In the genomic region with DNA sequence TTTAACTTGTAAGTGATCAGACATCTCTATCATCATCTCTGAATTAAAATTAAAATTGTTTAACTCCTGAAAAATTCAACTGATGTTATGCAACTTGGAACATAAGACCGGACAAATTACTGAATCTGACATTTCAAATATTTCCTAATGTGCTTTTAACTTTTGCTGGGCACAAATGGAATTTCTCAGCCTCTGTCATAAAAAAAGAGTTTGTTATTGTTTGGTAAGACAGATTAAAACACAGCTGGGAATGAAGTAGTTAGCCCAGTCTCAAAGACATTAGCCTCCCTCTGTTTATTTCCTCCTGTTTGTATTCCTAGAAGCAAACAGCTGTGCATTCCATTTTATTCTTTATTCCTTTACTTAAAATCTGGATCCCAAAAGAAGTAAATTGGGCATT, we compare ENCODE assay signal across 2 cellular contexts.
A peak's percentile ranks its signal among the peaks of the same experiment; 100 is the strongest.
TF ChIP-seq lines count a peak whose summit lies in the region.

No MANE protein-coding gene starts in this region.

TF ChIP-seq in SK-N-SH treated with all-trans-retinoic acid at 6 μM for 48 hours, 23 proteins besides CTCF, POLR2A, EP300 and RAD21:
- TF ChIP-seq, protein P1, sequence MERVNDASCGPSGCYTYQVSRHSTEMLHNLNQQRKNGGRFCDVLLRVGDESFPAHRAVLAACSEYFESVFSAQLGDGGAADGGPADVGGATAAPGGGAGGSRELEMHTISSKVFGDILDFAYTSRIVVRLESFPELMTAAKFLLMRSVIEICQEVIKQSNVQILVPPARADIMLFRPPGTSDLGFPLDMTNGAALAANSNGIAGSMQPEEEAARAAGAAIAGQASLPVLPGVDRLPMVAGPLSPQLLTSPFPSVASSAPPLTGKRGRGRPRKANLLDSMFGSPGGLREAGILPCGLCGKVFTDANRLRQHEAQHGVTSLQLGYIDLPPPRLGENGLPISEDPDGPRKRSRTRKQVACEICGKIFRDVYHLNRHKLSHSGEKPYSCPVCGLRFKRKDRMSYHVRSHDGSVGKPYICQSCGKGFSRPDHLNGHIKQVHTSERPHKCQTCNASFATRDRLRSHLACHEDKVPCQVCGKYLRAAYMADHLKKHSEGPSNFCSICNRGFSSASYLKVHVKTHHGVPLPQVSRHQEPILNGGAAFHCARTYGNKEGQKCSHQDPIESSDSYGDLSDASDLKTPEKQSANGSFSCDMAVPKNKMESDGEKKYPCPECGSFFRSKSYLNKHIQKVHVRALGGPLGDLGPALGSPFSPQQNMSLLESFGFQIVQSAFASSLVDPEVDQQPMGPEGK (CRISPR knock-in tag; IDR thresholded peaks at IDR 0.05; ENCODE audit: borderline replicate concordance): no peak
- TF ChIP-seq TCF4 (CRISPR knock-in tag; IDR thresholded peaks at IDR 0.05; ENCODE audit: borderline replicate concordance): no peak
- peak; percentile 73 for TF ChIP-seq ISL1 (CRISPR knock-in tag; IDR thresholded peaks at IDR 0.05)
- TF ChIP-seq, protein P2, sequence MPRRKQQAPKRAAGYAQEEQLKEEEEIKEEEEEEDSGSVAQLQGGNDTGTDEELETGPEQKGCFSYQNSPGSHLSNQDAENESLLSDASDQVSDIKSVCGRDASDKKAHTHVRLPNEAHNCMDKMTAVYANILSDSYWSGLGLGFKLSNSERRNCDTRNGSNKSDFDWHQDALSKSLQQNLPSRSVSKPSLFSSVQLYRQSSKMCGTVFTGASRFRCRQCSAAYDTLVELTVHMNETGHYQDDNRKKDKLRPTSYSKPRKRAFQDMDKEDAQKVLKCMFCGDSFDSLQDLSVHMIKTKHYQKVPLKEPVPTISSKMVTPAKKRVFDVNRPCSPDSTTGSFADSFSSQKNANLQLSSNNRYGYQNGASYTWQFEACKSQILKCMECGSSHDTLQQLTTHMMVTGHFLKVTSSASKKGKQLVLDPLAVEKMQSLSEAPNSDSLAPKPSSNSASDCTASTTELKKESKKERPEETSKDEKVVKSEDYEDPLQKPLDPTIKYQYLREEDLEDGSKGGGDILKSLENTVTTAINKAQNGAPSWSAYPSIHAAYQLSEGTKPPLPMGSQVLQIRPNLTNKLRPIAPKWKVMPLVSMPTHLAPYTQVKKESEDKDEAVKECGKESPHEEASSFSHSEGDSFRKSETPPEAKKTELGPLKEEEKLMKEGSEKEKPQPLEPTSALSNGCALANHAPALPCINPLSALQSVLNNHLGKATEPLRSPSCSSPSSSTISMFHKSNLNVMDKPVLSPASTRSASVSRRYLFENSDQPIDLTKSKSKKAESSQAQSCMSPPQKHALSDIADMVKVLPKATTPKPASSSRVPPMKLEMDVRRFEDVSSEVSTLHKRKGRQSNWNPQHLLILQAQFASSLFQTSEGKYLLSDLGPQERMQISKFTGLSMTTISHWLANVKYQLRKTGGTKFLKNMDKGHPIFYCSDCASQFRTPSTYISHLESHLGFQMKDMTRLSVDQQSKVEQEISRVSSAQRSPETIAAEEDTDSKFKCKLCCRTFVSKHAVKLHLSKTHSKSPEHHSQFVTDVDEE (CRISPR knock-in tag; IDR thresholded peaks at IDR 0.05): no peak
- TF ChIP-seq BACH2 (CRISPR knock-in tag; IDR thresholded peaks at IDR 0.05; ENCODE audit: borderline replicate concordance): no peak
- TF ChIP-seq, protein P3, sequence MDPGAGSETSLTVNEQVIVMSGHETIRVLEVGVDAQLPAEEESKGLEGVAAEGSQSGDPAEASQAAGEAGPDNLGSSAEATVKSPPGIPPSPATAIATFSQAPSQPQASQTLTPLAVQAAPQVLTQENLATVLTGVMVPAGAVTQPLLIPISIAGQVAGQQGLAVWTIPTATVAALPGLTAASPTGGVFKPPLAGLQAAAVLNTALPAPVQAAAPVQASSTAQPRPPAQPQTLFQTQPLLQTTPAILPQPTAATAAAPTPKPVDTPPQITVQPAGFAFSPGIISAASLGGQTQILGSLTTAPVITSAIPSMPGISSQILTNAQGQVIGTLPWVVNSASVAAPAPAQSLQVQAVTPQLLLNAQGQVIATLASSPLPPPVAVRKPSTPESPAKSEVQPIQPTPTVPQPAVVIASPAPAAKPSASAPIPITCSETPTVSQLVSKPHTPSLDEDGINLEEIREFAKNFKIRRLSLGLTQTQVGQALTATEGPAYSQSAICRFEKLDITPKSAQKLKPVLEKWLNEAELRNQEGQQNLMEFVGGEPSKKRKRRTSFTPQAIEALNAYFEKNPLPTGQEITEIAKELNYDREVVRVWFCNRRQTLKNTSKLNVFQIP (CRISPR knock-in tag; IDR thresholded peaks at IDR 0.05; ENCODE audit: borderline replicate concordance, low read depth): no peak
- TF ChIP-seq OSR1 (CRISPR knock-in tag; IDR thresholded peaks at IDR 0.05): no peak

TF ChIP-seq in SK-N-SH, 30 proteins besides CTCF, POLR2A, EP300 and RAD21:
- TF ChIP-seq TCF12 (IDR thresholded peaks at IDR 0.05): no peak
- TF ChIP-seq, protein P4, sequence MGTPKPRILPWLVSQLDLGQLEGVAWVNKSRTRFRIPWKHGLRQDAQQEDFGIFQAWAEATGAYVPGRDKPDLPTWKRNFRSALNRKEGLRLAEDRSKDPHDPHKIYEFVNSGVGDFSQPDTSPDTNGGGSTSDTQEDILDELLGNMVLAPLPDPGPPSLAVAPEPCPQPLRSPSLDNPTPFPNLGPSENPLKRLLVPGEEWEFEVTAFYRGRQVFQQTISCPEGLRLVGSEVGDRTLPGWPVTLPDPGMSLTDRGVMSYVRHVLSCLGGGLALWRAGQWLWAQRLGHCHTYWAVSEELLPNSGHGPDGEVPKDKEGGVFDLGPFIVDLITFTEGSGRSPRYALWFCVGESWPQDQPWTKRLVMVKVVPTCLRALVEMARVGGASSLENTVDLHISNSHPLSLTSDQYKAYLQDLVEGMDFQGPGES (IDR thresholded peaks at IDR 0.05; ENCODE audit: low read depth, low read length): no peak
- TF ChIP-seq, protein P5, sequence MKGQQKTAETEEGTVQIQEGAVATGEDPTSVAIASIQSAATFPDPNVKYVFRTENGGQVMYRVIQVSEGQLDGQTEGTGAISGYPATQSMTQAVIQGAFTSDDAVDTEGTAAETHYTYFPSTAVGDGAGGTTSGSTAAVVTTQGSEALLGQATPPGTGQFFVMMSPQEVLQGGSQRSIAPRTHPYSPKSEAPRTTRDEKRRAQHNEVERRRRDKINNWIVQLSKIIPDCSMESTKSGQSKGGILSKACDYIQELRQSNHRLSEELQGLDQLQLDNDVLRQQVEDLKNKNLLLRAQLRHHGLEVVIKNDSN (IDR thresholded peaks at IDR 0.05; ENCODE audit: borderline replicate concordance, low read depth): no peak
- TF ChIP-seq MEF2A (IDR thresholded peaks at IDR 0.05; ENCODE audit: borderline replicate concordance, low read depth): no peak
- no peak for TF ChIP-seq GATA2 (CRISPR knock-in tag; IDR thresholded peaks at IDR 0.05)
- TF ChIP-seq YY1 (IDR thresholded peaks at IDR 0.05; ENCODE audit: low read depth): no peak
- TF ChIP-seq, protein P6, sequence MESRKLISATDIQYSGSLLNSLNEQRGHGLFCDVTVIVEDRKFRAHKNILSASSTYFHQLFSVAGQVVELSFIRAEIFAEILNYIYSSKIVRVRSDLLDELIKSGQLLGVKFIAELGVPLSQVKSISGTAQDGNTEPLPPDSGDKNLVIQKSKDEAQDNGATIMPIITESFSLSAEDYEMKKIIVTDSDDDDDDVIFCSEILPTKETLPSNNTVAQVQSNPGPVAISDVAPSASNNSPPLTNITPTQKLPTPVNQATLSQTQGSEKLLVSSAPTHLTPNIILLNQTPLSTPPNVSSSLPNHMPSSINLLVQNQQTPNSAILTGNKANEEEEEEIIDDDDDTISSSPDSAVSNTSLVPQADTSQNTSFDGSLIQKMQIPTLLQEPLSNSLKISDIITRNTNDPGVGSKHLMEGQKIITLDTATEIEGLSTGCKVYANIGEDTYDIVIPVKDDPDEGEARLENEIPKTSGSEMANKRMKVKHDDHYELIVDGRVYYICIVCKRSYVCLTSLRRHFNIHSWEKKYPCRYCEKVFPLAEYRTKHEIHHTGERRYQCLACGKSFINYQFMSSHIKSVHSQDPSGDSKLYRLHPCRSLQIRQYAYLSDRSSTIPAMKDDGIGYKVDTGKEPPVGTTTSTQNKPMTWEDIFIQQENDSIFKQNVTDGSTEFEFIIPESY (IDR thresholded peaks at IDR 0.05; ENCODE audit: borderline replicate concordance, low read depth): no peak
- TF ChIP-seq ELF1 (IDR thresholded peaks at IDR 0.05): no peak
